In the genomic region with DNA sequence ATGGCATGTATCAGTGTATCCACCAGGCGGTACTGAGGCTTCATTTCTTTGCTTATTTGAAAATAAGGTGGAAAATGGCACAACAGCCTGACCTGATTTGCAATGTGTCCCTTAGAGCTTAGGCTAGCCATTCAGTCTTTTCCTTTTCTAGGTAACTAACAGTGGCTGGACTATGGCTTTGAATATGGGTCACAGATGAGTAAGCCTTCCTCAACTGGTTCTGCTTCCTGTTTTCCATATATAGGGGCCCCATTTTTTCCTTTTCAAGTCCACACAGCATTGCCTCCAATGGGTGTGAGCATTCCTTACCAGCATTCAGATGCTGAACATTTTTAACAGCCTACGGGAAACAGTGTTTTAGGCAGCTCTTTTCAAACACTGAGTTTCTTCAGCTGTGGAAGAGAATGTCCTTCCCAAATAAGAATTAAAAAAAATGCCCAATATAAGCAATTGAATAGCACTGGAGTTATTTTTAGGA, we compare ENCODE assay signal across 8 cellular contexts. TPM values are rescaled to one million over a fixed set of nuclear protein-coding genes. Genes with fewer than 3 reads are reported as not detected.
A peak's percentile ranks its signal among the peaks of the same experiment; 100 is the strongest.
DNase-seq lines count a peak whose midpoint lies in the region; ATAC-seq and TF ChIP-seq lines count a peak whose summit lies in the region.

No MANE protein-coding gene starts in this region.

- H3K27me3 ChIP-seq in PC-3 (ENCODE audit: low read length) (no peaks in the 10 kb centered on the region), esophagus muscularis mucosa (no peaks in the 10 kb centered on the region)

- peak overlapping the region; percentile 76 for H3K4me2 ChIP-seq in PC-3 (ENCODE audit: low read length)

- H3K4me1 ChIP-seq in PC-3 (ENCODE audit: insufficient read depth, low read length) (peaks cover 49% of the 10 kb centered on the region), esophagus muscularis mucosa (peaks cover 34 to 56% (median 51%) of the 10 kb centered on the region in 4 donors)

- peaks cover 46% of the 10 kb centered on the region for H3K79me2 ChIP-seq in PC-3 (ENCODE audit: low read length)

- peaks cover 36% of the 10 kb centered on the region for H3K36me3 Mint-ChIP-seq in Calu3 (ENCODE audit: insufficient read depth, unreplicated experiment)
- no peaks in the 10 kb centered on the region for H3K36me3 Mint-ChIP-seq in activated CD8-positive, alpha-beta T cell treated with anti-CD3 and anti-CD28 coated beads, Interleukin-2, amount 10 ng/mL, durations not matched to agents 7 days and 5 days (ENCODE audit: low read depth)

- H3K9me2 ChIP-seq in PC-3 (replicated peaks; ENCODE audit: low read length) = no peaks in the 10 kb centered on the region

- peak overlapping the region; percentile 41 for H3K4me3 Mint-ChIP-seq in Calu3 (ENCODE audit: low read depth, unreplicated experiment)
- no peak overlapping the region for H3K4me3 Mint-ChIP-seq in activated CD8-positive, alpha-beta T cell treated with anti-CD3 and anti-CD28 coated beads, Interleukin-2, amount 10 ng/mL, durations not matched to agents 7 days and 5 days

- peaks cover 22% of the 10 kb centered on the region for H3K4me1 Mint-ChIP-seq in Calu3 (ENCODE audit: low read depth, unreplicated experiment)
- peaks cover 14% of the 10 kb centered on the region for H3K4me1 Mint-ChIP-seq in activated CD8-positive, alpha-beta T cell treated with anti-CD3 and anti-CD28 coated beads, Interleukin-2, amount 10 ng/mL, durations not matched to agents 7 days and 5 days (ENCODE audit: low read depth)

- TF ChIP-seq EP300 in esophagus muscularis mucosa (IDR thresholded peaks at IDR 0.05) = peak; percentile 95

- WGBS in esophagus muscularis mucosa = 30% methylated on average over 2 of the region's 2 CpGs

- ATAC-seq in PC-3 = peak; percentile 16
- peak; percentile 24 for ATAC-seq in omental fat pad (ENCODE audit: low FRiP score)
- no peak for ATAC-seq in activated CD8-positive, alpha-beta T cell treated with anti-CD3 and anti-CD28 coated beads, Interleukin-2, amount 10 ng/mL, durations not matched to agents 7 days and 5 days
- no peak for ATAC-seq in HG02973 (IDR thresholded peaks at IDR 0.05; ENCODE audit: unreplicated experiment)

- no peak for TF ChIP-seq POLR2A in esophagus muscularis mucosa (IDR thresholded peaks at IDR 0.05; ENCODE audit: low read depth)

- peaks cover 5% of the 10 kb centered on the region for H4K20me1 ChIP-seq in PC-3 (ENCODE audit: low read length)

- no peak for TF ChIP-seq CTCF in Calu3 (IDR thresholded peaks at IDR 0.05; ENCODE audit: unreplicated experiment)
- peak; percentile 62 for TF ChIP-seq CTCF in PC-3 (conservative IDR thresholded peaks at IDR 0.05; ENCODE audit: low read depth, low read length)
- TF ChIP-seq CTCF in esophagus muscularis mucosa (IDR thresholded peaks at IDR 0.05) = peak in 1 of 3 experiments; percentile 15
- TF ChIP-seq CTCF in omental fat pad (IDR thresholded peaks at IDR 0.05) = no peak

- peak overlapping the region; percentile 100 for H3K27ac Mint-ChIP-seq in Calu3 (ENCODE audit: unreplicated experiment)
- H3K27ac Mint-ChIP-seq in activated CD8-positive, alpha-beta T cell treated with anti-CD3 and anti-CD28 coated beads, Interleukin-2, amount 10 ng/mL, durations not matched to agents 7 days and 5 days = no peak overlapping the region

- H2AFZ ChIP-seq in PC-3 (ENCODE audit: low read length) = peak overlapping the region; percentile 54

- peak overlapping the region; percentile 42 for H3K4me3 ChIP-seq in PC-3 (ENCODE audit: low read length)
- H3K4me3 ChIP-seq in esophagus muscularis mucosa = peak overlapping the region; percentile 16 to 36 (median 31)

- 0 out of 2 replicates have a peak, but pooled peaks cover 2% of the 10 kb centered on the region for H3K36me3 ChIP-seq in PC-3 (ENCODE audit: low read depth, low read length)
- no peaks in the 10 kb centered on the region for H3K36me3 ChIP-seq in esophagus muscularis mucosa

- intact Hi-C loops in Calu3 (cut with micrococcal nuclease; ENCODE audit: unreplicated experiment) = loop anchor here (1.0 to 5.0 kb wide), 3 partner anchors 20 to 170 kb away; no protein-coding TSS in a partner anchor
- intact Hi-C loops in PC-3 (cut with micrococcal nuclease) = loop anchor here (1.0 kb wide), 3 partner anchors 18 to 46 kb away; no protein-coding TSS in a partner anchor
- intact Hi-C loops in esophagus muscularis mucosa (cut with DNase I) = loop anchor here (2.0 kb wide), 1 partner anchor 43 kb away; no protein-coding TSS in a partner anchor

- no peaks in the 10 kb centered on the region for H3K27me3 Mint-ChIP-seq in Calu3 (ENCODE audit: unreplicated experiment)
- peaks cover 18% of the 10 kb centered on the region for H3K27me3 Mint-ChIP-seq in activated CD8-positive, alpha-beta T cell treated with anti-CD3 and anti-CD28 coated beads, Interleukin-2, amount 10 ng/mL, durations not matched to agents 7 days and 5 days (ENCODE audit: low read depth)

- DNase-seq in Calu3 (peak; percentile 51), PC-3 (peak; percentile 95), esophagus muscularis mucosa (ENCODE audit: extremely low spot score) (no peak), omental fat pad (ENCODE audit: low spot score) (no peak), C1 segment of cervical spinal cord (lab: John Stamatoyannopoulos, UW) (no peak), NCI-H2196 (lab: John Stamatoyannopoulos, UW; ENCODE audit: unreplicated experiment) (no peak)
- DNase-seq in activated CD8-positive, alpha-beta T cell treated with anti-CD3 and anti-CD28 coated beads, Interleukin-2, amount 10 ng/mL, durations not matched to agents 7 days and 5 days = no peak

- peaks cover 4% of the 10 kb centered on the region for H3F3A ChIP-seq in PC-3 (ENCODE audit: low read length, unreplicated experiment)

- H3K27ac ChIP-seq in PC-3 (ENCODE audit: low read length) (peak overlapping the region; percentile 72), esophagus muscularis mucosa (replicated peaks in 1 of 4) (peak overlapping the region; percentile 96 to 100 (median 98))

- peak overlapping the region; percentile 29 for H3K9ac ChIP-seq in PC-3 (ENCODE audit: low read length)

- no TSS peak for BruUV-seq in Calu3 (replicated peaks; lab: Mats Ljungman, UMichigan)
- BruUV-seq in PC-3 (replicated peaks; lab: Mats Ljungman, UMichigan) = no TSS peak

- CTCF ChIA-PET in Calu3 (lab: Charles Lee) (interaction anchor here (0.7 to 1.8 kb wide), 4 partner anchors 9 to 47 kb away, joined by 3 to 17 read pairs (median 6); no protein-coding TSS in a partner anchor), PC-3 (lab: Charles Lee) (interaction anchor here (0.6 to 1.4 kb wide), 7 partner anchors 19 to 48 kb away, joined by 3 to 11 read pairs (median 5); no protein-coding TSS in a partner anchor)
- CTCF ChIA-PET in activated CD8-positive, alpha-beta T cell treated with anti-CD3 and anti-CD28 coated beads, Interleukin-2, amount 10 ng/mL, durations not matched to agents 7 days and 5 days (lab: Charles Lee) = interaction anchor here (1.4 kb wide), 1 partner anchor 10 kb away, joined by 3 read pairs; no protein-coding TSS in a partner anchor

- H3K9me3 Mint-ChIP-seq in Calu3 (ENCODE audit: low read depth, unreplicated experiment) = no peaks in the 10 kb centered on the region
- no peaks in the 10 kb centered on the region for H3K9me3 Mint-ChIP-seq in activated CD8-positive, alpha-beta T cell treated with anti-CD3 and anti-CD28 coated beads, Interleukin-2, amount 10 ng/mL, durations not matched to agents 7 days and 5 days (ENCODE audit: insufficient read depth)

- POLR2A ChIA-PET in PC-3 (lab: Charles Lee; ENCODE audit: unreplicated experiment) = interaction anchor here (0.6 to 1.5 kb wide), 2 partner anchors 19 to 427 kb away, joined by 9 to 13 read pairs; no protein-coding TSS in a partner anchor
- POLR2A ChIA-PET in activated CD8-positive, alpha-beta T cell treated with anti-CD3 and anti-CD28 coated beads, Interleukin-2, amount 10 ng/mL, durations not matched to agents 7 days and 5 days (lab: Charles Lee) = interaction anchor here (1.0 kb wide), 1 partner anchor 18 kb away, joined by 4 read pairs; no protein-coding TSS in a partner anchor

- H3K9me3 ChIP-seq in PC-3 (ENCODE audit: low read length) = no peaks in the 10 kb centered on the region
- H3K9me3 ChIP-seq in esophagus muscularis mucosa = no peaks in the 10 kb centered on the region

RNA-seq across cellular contexts. Expression of a gene that starts 3.9 kb away (rescaled TPM):
- total RNA-seq in Calu3 (2022) (1,388 and 1,455 TPM in 2 replicates), PC-3 (2014; rRNA removed) (956 and 1,010 TPM in 2 replicates), esophagus muscularis mucosa (1,000 to 10,000 TPM; 1,385 to 1,873 (median 1,661) TPM), omental fat pad (100 to 1,000 TPM; 527 to 873 (median 677) TPM)
- total RNA-seq in activated CD8-positive, alpha-beta T cell treated with anti-CD3 and anti-CD28 coated beads, Interleukin-2, amount 10 ng/mL, durations not matched to agents 7 days and 5 days = 10 to 100 TPM; 35.0 to 40.2 TPM

Comparison
In these comparisons a context has a peak if more than half of its experiments do, and no peak if none do; other contexts are left out.
1. DNase-seq: peak in Calu3 (single experiment) and PC-3 (single experiment); none in esophagus muscularis mucosa (single experiment), omental fat pad (single experiment), activated CD8-positive, alpha-beta T cell treated with anti-CD3 and anti-CD28 coated beads, Interleukin-2, amount 10 ng/mL, durations not matched to agents 7 days and 5 days (single experiment), C1 segment of cervical spinal cord (0 of 14) and NCI-H2196 (single experiment).
2. ATAC-seq: peak in PC-3 (single experiment) and omental fat pad (single experiment); none in activated CD8-positive, alpha-beta T cell treated with anti-CD3 and anti-CD28 coated beads, Interleukin-2, amount 10 ng/mL, durations not matched to agents 7 days and 5 days (single experiment) and HG02973 (single experiment).
3. RNA of a gene that starts 3.9 kb away (total RNA-seq): 1,385 to 1,873 TPM in esophagus muscularis mucosa, 1,388 to 1,455 TPM in Calu3, 956 to 1,010 TPM in PC-3 and 527 to 873 TPM in omental fat pad; 35.0 to 40.2 TPM in activated CD8-positive, alpha-beta T cell treated with anti-CD3 and anti-CD28 coated beads, Interleukin-2, amount 10 ng/mL, durations not matched to agents 7 days and 5 days; every median in the first group is over 10 times any median in the second.